In genomic region chr17:57868007-57868774, GRCh38 we compare ENCODE assay signal across 8 cellular contexts. TPM values are rescaled to one million over a fixed set of nuclear protein-coding genes. Genes with fewer than 3 reads are reported as not detected.
DNase-seq lines count a peak whose midpoint lies in the region; ATAC-seq and TF ChIP-seq lines count a peak whose summit lies in the region.

No MANE protein-coding gene starts in this region.

- ATAC-seq in GM19455 (IDR thresholded peaks at IDR 0.05; ENCODE audit: unreplicated experiment) (peak; percentile 63), T-helper 17 cell (peak; percentile 77), HG02938 (IDR thresholded peaks at IDR 0.05; ENCODE audit: unreplicated experiment) (no peak)
- peak; percentile 21 to 57 for ATAC-seq in natural killer cell treated with Interleukin-12 subunit alpha and Interleukin-12 subunit beta and Interleukin-15 and Interleukin-18, amount 100 ng/mL, for 72 hours

- H3K4me1 Mint-ChIP-seq in T-helper 17 cell = peaks cover 19% of the 10 kb centered on the region
- H3K4me1 Mint-ChIP-seq in natural killer cell treated with Interleukin-12 subunit alpha and Interleukin-12 subunit beta and Interleukin-15 and Interleukin-18, amount 100 ng/mL, for 72 hours (ENCODE audit: low read depth in 2 of 2) = peaks cover 0 to 4% of the 10 kb centered on the region in 2 donors

- TF ChIP-seq EP300 in esophagus muscularis mucosa (IDR thresholded peaks at IDR 0.05) = peak; percentile 44

- no peak overlapping the region for H3K27ac Mint-ChIP-seq in T-helper 17 cell
- H3K27ac Mint-ChIP-seq in natural killer cell treated with Interleukin-12 subunit alpha and Interleukin-12 subunit beta and Interleukin-15 and Interleukin-18, amount 100 ng/mL, for 72 hours = no peak overlapping the region

- peaks cover 18 to 76% (median 69%) of the 10 kb centered on the region in 4 donors for H3K36me3 ChIP-seq in esophagus muscularis mucosa

- intact Hi-C loops in esophagus muscularis mucosa (cut with DNase I) = no loop called here

- H3K4me3 ChIP-seq in esophagus muscularis mucosa = peak overlapping the region in 2 of 4 donors; percentile 8 to 32

- peaks cover 27% of the 10 kb centered on the region for H3K27me3 Mint-ChIP-seq in T-helper 17 cell
- peaks cover 20 to 21% of the 10 kb centered on the region in 2 donors for H3K27me3 Mint-ChIP-seq in natural killer cell treated with Interleukin-12 subunit alpha and Interleukin-12 subunit beta and Interleukin-15 and Interleukin-18, amount 100 ng/mL, for 72 hours

- no peak for TF ChIP-seq POLR2A in esophagus muscularis mucosa (IDR thresholded peaks at IDR 0.05; ENCODE audit: low read depth)

- peak; percentile 39 to 61 (median 52) for TF ChIP-seq CTCF in esophagus muscularis mucosa (IDR thresholded peaks at IDR 0.05)

- H3K9me3 ChIP-seq in T-helper 17 cell (ENCODE audit: control insufficient read depth, low read length, poor library complexity, severe bottlenecking) (no peaks in the 10 kb centered on the region), esophagus muscularis mucosa (no peaks in the 10 kb centered on the region)

- no peaks in the 10 kb centered on the region for H3K9me3 Mint-ChIP-seq in natural killer cell treated with Interleukin-12 subunit alpha and Interleukin-12 subunit beta and Interleukin-15 and Interleukin-18, amount 100 ng/mL, for 72 hours

- DNase-seq in EH (ENCODE audit: low read depth) = peak; percentile 94
- peak; percentile 97 for DNase-seq in HT1080 (ENCODE audit: low read depth)
- no peak for DNase-seq in T-helper 17 cell
- DNase-seq in esophagus muscularis mucosa (ENCODE audit: extremely low spot score) = peak; percentile 96
- peak; percentile 44 for DNase-seq in natural killer cell treated with Interleukin-12 subunit alpha and Interleukin-12 subunit beta and Interleukin-15 and Interleukin-18, amount 100 ng/mL, for 72 hours (ENCODE audit: low spot score)
- no peak for DNase-seq in NCI-H1092 (lab: John Stamatoyannopoulos, UW)

- H3K27me3 ChIP-seq in esophagus muscularis mucosa = no peaks in the 10 kb centered on the region

- peak overlapping the region; percentile 88 to 95 (median 92) for H3K27ac ChIP-seq in esophagus muscularis mucosa (replicated peaks in 1 of 4)

- 2% methylated on average over 13 of the region's 18 CpGs for WGBS in esophagus muscularis mucosa

- H3K4me3 Mint-ChIP-seq in T-helper 17 cell = no peak overlapping the region
- H3K4me3 Mint-ChIP-seq in natural killer cell treated with Interleukin-12 subunit alpha and Interleukin-12 subunit beta and Interleukin-15 and Interleukin-18, amount 100 ng/mL, for 72 hours = no peak overlapping the region

- peaks cover 44 to 73% (median 63%) of the 10 kb centered on the region in 4 donors for H3K4me1 ChIP-seq in esophagus muscularis mucosa

- peaks cover 6% of the 10 kb centered on the region for H3K36me3 Mint-ChIP-seq in T-helper 17 cell (ENCODE audit: low read depth)
- no peaks in the 10 kb centered on the region for H3K36me3 Mint-ChIP-seq in natural killer cell treated with Interleukin-12 subunit alpha and Interleukin-12 subunit beta and Interleukin-15 and Interleukin-18, amount 100 ng/mL, for 72 hours

RNA-seq across cellular contexts. Expression of gene MRPS23, which starts 18.3 kb away (rescaled TPM):
- total RNA-seq in HT1080 (2014; rRNA removed; shearing (Covaris generic)) = 129 and 133 TPM in 2 replicates
- 77.9 and 97.4 TPM in 2 replicates for polyA plus RNA-seq in HT1080 (2015; cell fraction: cytosol; rRNA removed)
- polyA plus RNA-seq in HT1080 (2015; cell fraction: nucleus; rRNA removed) = 52.3 and 66.8 TPM in 2 replicates
- total RNA-seq in T-helper 17 cell (10 to 100 TPM; 16.6 to 17.0 TPM), esophagus muscularis mucosa (10 to 100 TPM; 11.6 to 22.2 (median 16.9) TPM)
- 10 to 100 TPM; 55.3 to 65.0 TPM for total RNA-seq in natural killer cell treated with Interleukin-12 subunit alpha and Interleukin-12 subunit beta and Interleukin-15 and Interleukin-18, amount 100 ng/mL, for 72 hours

Comparison
In these comparisons a context has a peak if more than half of its experiments do, and no peak if none do; other contexts are left out.
1. DNase-seq: peak in EH (single experiment), HT1080 (single experiment), esophagus muscularis mucosa (single experiment) and natural killer cell treated with Interleukin-12 subunit alpha and Interleukin-12 subunit beta and Interleukin-15 and Interleukin-18, amount 100 ng/mL, for 72 hours (single experiment); none in T-helper 17 cell (0 of 3) and NCI-H1092 (single experiment).